ENCODE assay signal across 18 cellular contexts in genomic region chr13:102132896-102133295, GRCh38.
"Had no signal": no experiment of that assay in that cellular context is flagged by ENCODE, and none has a peak within 500 bp of the region (broad histone marks: within the 10 kb centered on the region; RNA-seq: fewer than 3 reads in every experiment).

No MANE protein-coding gene starts in this region.

- H3K9ac ChIP-seq: neural progenitor cell had no signal

- H3K27me3 ChIP-seq: neural progenitor cell, right atrium auricular region, testis had no signal

- H3K36me3 ChIP-seq: neural progenitor cell, prostate gland, right atrium auricular region had no signal

- H3K4me2 ChIP-seq: neural progenitor cell had no signal

- H3K4me1 ChIP-seq: neural progenitor cell, prostate gland, right atrium auricular region, testis had no signal

- ATAC-seq: activated CD4-positive, alpha-beta T cell treated with anti-CD3 and anti-CD28 coated beads for 36 hours; naive thymus-derived CD4-positive, alpha-beta T cell; stimulated activated memory B cell treated with anti-CD40 and anti-IgM and Interleukin-4, amounts not matched to agents 10 μg/mL and 1 μg/mL and 100 μg/mL, for 72 hours had no signal

- H3K4me3 ChIP-seq: neural progenitor cell, prostate gland, right atrium auricular region, skin epidermis, testis had no signal

- H3K9me3 ChIP-seq: prostate gland, right atrium auricular region, testis had no signal

- H2AFZ ChIP-seq: neural progenitor cell had no signal

- DNase-seq: activated CD4-positive, alpha-beta T cell treated with anti-CD3 and anti-CD28 coated beads for 36 hours; activated CD4-positive, alpha-beta T cell treated with anti-CD3 and anti-CD28 coated beads, Interleukin-2, amount 50 U/mL, for 48 hours; activated gamma-delta T cell; cerebellar nuclear complex; cortex of kidney; effector CD4-positive, alpha-beta T cell; immature natural killer cell; naive thymus-derived CD4-positive, alpha-beta T cell; stimulated activated CD4-positive, alpha-beta T cell treated with anti-CD3 and anti-CD28 coated beads, Interleukin-15, amount 100 ng/mL, for 24 hours; stimulated activated CD4-positive, alpha-beta T cell treated with anti-CD3 and anti-CD28 coated beads, Interleukin-4, amount 100 ng/mL, for 24 hours; testis had no signal

- H3K27ac ChIP-seq: neural progenitor cell, prostate gland, right atrium auricular region, skin epidermis, testis had no signal

- FAIRE-seq: bronchial epithelial cell, TTC549 had no signal
